Comparison of ENCODE assay signal across 23 cellular contexts in genomic region chr11:87456499-87456898, GRCh38.
A peak's percentile ranks its signal among the peaks of the same experiment; 100 is the strongest.
DNase-seq lines count a peak whose midpoint lies in the region; ATAC-seq and TF ChIP-seq lines count a peak whose summit lies in the region.
"Had no signal": no experiment of that assay in that cellular context is flagged by ENCODE, and none has a peak within 500 bp of the region (broad histone marks: within the 10 kb centered on the region; RNA-seq: fewer than 3 reads in every experiment).

No MANE protein-coding gene starts in this region.

- no peak overlapping the region for H3K27ac Mint-ChIP-seq in glutamatergic neuron (ENCODE audit: unreplicated experiment)
- H3K27ac Mint-ChIP-seq: B cell, CD14-positive monocyte had no signal

- H3K4me3 Mint-ChIP-seq in glutamatergic neuron (ENCODE audit: unreplicated experiment) = no peak overlapping the region
- H3K4me3 Mint-ChIP-seq: B cell, CD14-positive monocyte had no signal

- no peaks in the 10 kb centered on the region for H3K4me1 Mint-ChIP-seq in glutamatergic neuron (ENCODE audit: low read depth, unreplicated experiment)
- H3K4me1 Mint-ChIP-seq: CD14-positive monocyte had no signal

- ATAC-seq in GM18520 (IDR thresholded peaks at IDR 0.05; ENCODE audit: unreplicated experiment) = peak; percentile 54
- ATAC-seq in GM19372 (IDR thresholded peaks at IDR 0.05; ENCODE audit: low read depth, unreplicated experiment) = peak; percentile 37
- peak; percentile 37 for ATAC-seq in HG02870 (IDR thresholded peaks at IDR 0.05; ENCODE audit: unreplicated experiment)
- ATAC-seq: A549, HCT116, Right ventricle myocardium inferior had no signal

- no peaks in the 10 kb centered on the region for H3K36me3 Mint-ChIP-seq in glutamatergic neuron (ENCODE audit: unreplicated experiment)
- H3K36me3 Mint-ChIP-seq: CD14-positive monocyte had no signal

- TF ChIP-seq CTCF in glutamatergic neuron (IDR thresholded peaks at IDR 0.05; ENCODE audit: partially characterized antibody, unreplicated experiment) = no peak

- no peaks in the 10 kb centered on the region for H3K9me3 Mint-ChIP-seq in glutamatergic neuron (ENCODE audit: unreplicated experiment)

- DNase-seq in NAMALWA (ENCODE audit: low spot score) (peak; percentile 21), glutamatergic neuron (no peak), SK-N-DZ (ENCODE audit: low spot score) (no peak), erythroblast (lab: John Stamatoyannopoulos, UW) (no peak), DMS 273 (lab: John Stamatoyannopoulos, UW; ENCODE audit: unreplicated experiment) (no peak)
- DNase-seq: DMS53, GF-D8, GOT3, MM.1S, NCI-H1105, NCI-H146, NCI-H2029 treated with DMSO at 0.1 percent for 48 hours, NCI-H2171, NCI-H524 treated with DMSO at 0.1 percent for 48 hours, T-helper 9 cell had no signal

- H3K27me3 Mint-ChIP-seq in glutamatergic neuron (ENCODE audit: unreplicated experiment) = no peaks in the 10 kb centered on the region
- H3K27me3 Mint-ChIP-seq: B cell had no signal

- TF ChIP-seq POLR2A in erythroblast (IDR thresholded peaks at IDR 0.05; ENCODE audit: low read length) = no peak
